In genomic region chr1:27598288-27598687, GRCh38 we compare ENCODE assay signal across 12 cellular contexts. TPM values are rescaled to one million over a fixed set of nuclear protein-coding genes. Genes with fewer than 3 reads are reported as not detected.
DNase-seq lines count a peak whose midpoint lies in the region; ATAC-seq and TF ChIP-seq lines count a peak whose summit lies in the region.
"Had no signal": no experiment of that assay in that cellular context is flagged by ENCODE, and none has a peak within 500 bp of the region (broad histone marks: within the 10 kb centered on the region; RNA-seq: fewer than 3 reads in every experiment).

No MANE protein-coding gene starts in this region.

- H3K9me3 ChIP-seq in SK-N-SH (no peaks in the 10 kb centered on the region), heart right ventricle (no peaks in the 10 kb centered on the region), gastrocnemius medialis (no peaks in the 10 kb centered on the region)
- H3K9me3 ChIP-seq in CD4-positive, alpha-beta memory T cell (ENCODE audit: control insufficient read depth in 1 of 2, low read length in 2 of 2) = no peaks in the 10 kb centered on the region

- TF ChIP-seq EP300 in SK-N-SH (IDR thresholded peaks at IDR 0.05; ENCODE audit: borderline replicate concordance in 1 of 2, low read depth in 1 of 2, low read length in 1 of 2) = no peak

- H3F3A ChIP-seq in SK-N-SH (replicated peaks; ENCODE audit: insufficient read depth) = peaks cover 19% of the 10 kb centered on the region

- POLR2A ChIA-PET in SK-N-SH (lab: Yijun Ruan, JAX) = no interaction called here
- POLR2A ChIA-PET in CD4-positive, alpha-beta memory T cell (lab: Charles Lee; ENCODE audit: partially characterized antibody) = no interaction called here

- H3K9me2 ChIP-seq in SK-N-SH = no peaks in the 10 kb centered on the region

- peaks cover 99% of the 10 kb centered on the region for H3K79me2 ChIP-seq in SK-N-SH (ENCODE audit: insufficient read depth)

- H3K9ac ChIP-seq in SK-N-SH = peak overlapping the region; percentile 23; the same call in 1 of the 2 replicates

- no peaks in the 10 kb centered on the region for H3K27me3 Mint-ChIP-seq in CD4-positive, alpha-beta memory T cell
- H3K27me3 Mint-ChIP-seq: activated naive CD8-positive, alpha-beta T cell treated with anti-CD3 and anti-CD28 coated beads, Interleukin-2, amount 10 ng/mL, durations not matched to agents 7 days and 5 days had no signal

- H3K27ac ChIP-seq in SK-N-SH (ENCODE audit: low read depth in 2 of 2, low read length in 1 of 2) (peak overlapping the region; percentile 60 to 61), heart right ventricle (peak overlapping the region; percentile 2 to 100 (median 96)), gastrocnemius medialis (peak overlapping the region; percentile 97 to 100 (median 100))
- no peak overlapping the region for H3K27ac ChIP-seq in CD4-positive, alpha-beta memory T cell (ENCODE audit: low read depth, low read length)

- no peaks in the 10 kb centered on the region for H3K36me3 ChIP-seq in SK-N-SH (replicated peaks in 1 of 2; ENCODE audit: control insufficient read depth in 1 of 2, insufficient read depth in 2 of 2, low read length in 1 of 2)
- peaks cover 0 to 10% (median 0%) of the 10 kb centered on the region in 9 donors for H3K36me3 ChIP-seq in heart right ventricle
- no peaks in the 10 kb centered on the region for H3K36me3 ChIP-seq in gastrocnemius medialis
- no peaks in the 10 kb centered on the region for H3K36me3 ChIP-seq in CD4-positive, alpha-beta memory T cell (ENCODE audit: insufficient read depth, low read length)

- H3K4me1 ChIP-seq in SK-N-SH (ENCODE audit: control insufficient read depth in 1 of 2, insufficient read depth in 2 of 2, low read depth in 1 of 2, low read length in 1 of 2) (peaks cover 66 to 84% of the 10 kb centered on the region in 2 experiments), heart right ventricle (peaks cover 70 to 94% (median 92%) of the 10 kb centered on the region in 9 donors), gastrocnemius medialis (peaks cover 85 to 88% of the 10 kb centered on the region in 2 donors)
- peaks cover 79% of the 10 kb centered on the region for H3K4me1 ChIP-seq in CD4-positive, alpha-beta memory T cell (ENCODE audit: insufficient read depth, low read length)

- no peaks in the 10 kb centered on the region for H3K36me3 Mint-ChIP-seq in CD4-positive, alpha-beta memory T cell

- H3K9me3 Mint-ChIP-seq in CD4-positive, alpha-beta memory T cell = no peaks in the 10 kb centered on the region
- H3K9me3 Mint-ChIP-seq: activated naive CD8-positive, alpha-beta T cell treated with anti-CD3 and anti-CD28 coated beads, Interleukin-2, amount 10 ng/mL, durations not matched to agents 7 days and 5 days had no signal

- peaks cover 16 to 40% (median 33%) of the 10 kb centered on the region in 4 donors for H3K4me1 Mint-ChIP-seq in CD4-positive, alpha-beta memory T cell

- peak overlapping the region in 1 of 7 donors; percentile 76 for H3K27ac Mint-ChIP-seq in CD4-positive, alpha-beta memory T cell

- H3K4me3 ChIP-seq in SK-N-SH (ENCODE audit: low read depth in 2 of 2, low read length in 1 of 2) = peak overlapping the region in 1 of 2 experiments; percentile 33; a peak in 1 of 4 replicates
- H3K4me3 ChIP-seq in heart right ventricle = peak overlapping the region in 4 of 10 donors; percentile 14 to 28 (median 20)
- H3K4me3 ChIP-seq in gastrocnemius medialis = no peak overlapping the region
- H3K4me3 ChIP-seq in CD4-positive, alpha-beta memory T cell (ENCODE audit: low read length in 2 of 2) = no peak overlapping the region

- no peak overlapping the region for H2AFZ ChIP-seq in SK-N-SH (ENCODE audit: low read depth)

- CTCF ChIA-PET in SK-N-SH (lab: Yijun Ruan, JAX) = interaction anchor here (1.2 to 27.7 kb wide), 4 partner anchors 18 to 205 kb away, joined by 3 to 603 read pairs (median 3); partner anchors contain the start of gene IFI6
- CTCF ChIA-PET in CD4-positive, alpha-beta memory T cell (lab: Charles Lee; ENCODE audit: partially characterized antibody) = interaction anchor here (1.1 kb wide), 1 partner anchor 302 kb away, joined by 3 read pairs; no protein-coding TSS in a partner anchor

- no peak overlapping the region for H3K4me3 Mint-ChIP-seq in CD4-positive, alpha-beta memory T cell

- in situ Hi-C loops in gastrocnemius medialis (cut with MboI; ENCODE audit: low sequenced_read_pairs in 4 of 4) = no loop called here

- H3K27me3 ChIP-seq in SK-N-SH (ENCODE audit: insufficient read depth) (no peaks in the 10 kb centered on the region), heart right ventricle (peaks cover 0 to 4% (median 0%) of the 10 kb centered on the region in 7 donors), gastrocnemius medialis (no peaks in the 10 kb centered on the region)
- no peaks in the 10 kb centered on the region for H3K27me3 ChIP-seq in CD4-positive, alpha-beta memory T cell (ENCODE audit: insufficient read depth, low read length)

- TF ChIP-seq CTCF in SK-N-SH (IDR thresholded peaks at IDR 0.05) (no peak), heart right ventricle (IDR thresholded peaks at IDR 0.05) (no peak), gastrocnemius medialis (IDR thresholded peaks at IDR 0.05 in 4 of 5, conservative IDR thresholded peaks at IDR 0.05 in 1 of 5) (no peak)

- intact Hi-C loops in heart right ventricle (cut with DNase I) (loop anchor here in 1 of 10 donors (5.0 kb wide), 1 partner anchor 36 kb away; no protein-coding TSS in a partner anchor), gastrocnemius medialis (cut with DNase I; ENCODE audit: low total_unique reads) (no loop called here)
- intact Hi-C loops in CD4-positive, alpha-beta memory T cell (cut with micrococcal nuclease) = no loop called here

- WGBS in SK-N-SH (ENCODE audit: low lambda C conversion rate) = 49% methylated on average over 3 of the region's 3 CpGs
- 12 to 17% methylated on average over 3 of the region's 3 CpGs for WGBS in heart right ventricle, 2 donors

- peaks cover 88% of the 10 kb centered on the region for H4K20me1 ChIP-seq in SK-N-SH (ENCODE audit: insufficient read depth)

- ATAC-seq in heart right ventricle (peak; percentile 16 to 64 (median 40)), gastrocnemius medialis (no peak)

- no peak for TF ChIP-seq POLR2A in gastrocnemius medialis (IDR thresholded peaks at IDR 0.05)

- H3K4me2 ChIP-seq in SK-N-SH = peak overlapping the region; percentile 100

- no peak for TF ChIP-seq RAD21 in SK-N-SH (IDR thresholded peaks at IDR 0.05; ENCODE audit: low read length)

- DNase-seq in Daoy (ENCODE audit: low read depth) = peak; percentile 52
- DNase-seq in SK-N-SH = peak; percentile 74
- peak; percentile 70 to 84 for DNase-seq in heart right ventricle
- DNase-seq in gastrocnemius medialis = no peak
- DNase-seq in SKM-1 treated with dmso at 0.1 percent for 144 hours (lab: John Stamatoyannopoulos, UW; ENCODE audit: unreplicated experiment) = no peak
- DNase-seq in DMS114 treated with DMSO at 0.1 percent for 48 hours (lab: John Stamatoyannopoulos, UW; ENCODE audit: unreplicated experiment) = no peak
- DNase-seq in CD4-positive, alpha-beta memory T cell = no peak
- DNase-seq in T-helper 9 cell = no peak
- DNase-seq: activated naive CD8-positive, alpha-beta T cell treated with anti-CD3 and anti-CD28 coated beads, Interleukin-2, amount 10 ng/mL, durations not matched to agents 7 days and 5 days; hippocampal formation; NCI-H748 treated with DMSO at 0.1 percent for 48 hours; stimulated activated naive CD4-positive, alpha-beta T cell had no signal

TF ChIP-seq in SK-N-SH, 30 proteins besides CTCF, POLR2A, EP300 and RAD21:
- TF ChIP-seq FOXJ3 (CRISPR knock-in tag; IDR thresholded peaks at IDR 0.05) (no peak), EZH2phosphoT487 (IDR thresholded peaks at IDR 0.05; ENCODE audit: borderline replicate concordance, low read depth) (no peak), ELF1 (IDR thresholded peaks at IDR 0.05) (no peak), YY1 (IDR thresholded peaks at IDR 0.05; ENCODE audit: low read depth) (no peak), MXI1 (IDR thresholded peaks at IDR 0.05; ENCODE audit: low read depth, low read length) (no peak), TAF1 (IDR thresholded peaks at IDR 0.05; ENCODE audit: borderline replicate concordance, low read depth, low read length) (no peak), USF1 (IDR thresholded peaks at IDR 0.05; ENCODE audit: borderline replicate concordance, low read depth) (peak; percentile 31; the same call in 1 of the 2 replicates), RFX5 (IDR thresholded peaks at IDR 0.05; ENCODE audit: low read length) (no peak)
TF ChIP-seq in SK-N-SH: peak in this region for 1.

RNA-seq across cellular contexts. Expression of gene AHDC1, which starts 5.7 kb away (rescaled TPM):
- total RNA-seq in Daoy (2014; rRNA removed; shearing (Covaris generic)) = 3.8 and 4.7 TPM in 2 replicates
- polyA plus RNA-seq in SK-N-SH (2012; rRNA removed) (3.1 and 8.5 TPM in 2 replicates), heart right ventricle (10 to 100 TPM; 17.0 to 33.7 TPM)
- polyA plus RNA-seq in SK-N-SH (2012; cell fraction: cytosol; rRNA removed) = 3.2 and 4.4 TPM in 2 replicates
- polyA plus RNA-seq in SK-N-SH (2012; cell fraction: nucleus; rRNA removed) = 19.2 and 28.1 TPM in 2 replicates
- total RNA-seq in heart right ventricle (10 to 100 TPM; 32.2 to 53.1 (median 42.9) TPM), gastrocnemius medialis (10 to 100 TPM; 22.2 to 57.9 (median 35.2) TPM)
- total RNA-seq in CD4-positive, alpha-beta memory T cell = 10 to 100 TPM; 18.4 to 19.2 TPM
- 1 to 10 TPM in 1 of 2 donors, under 1 TPM in 1; 0.02 to 1.7 TPM for polyA plus RNA-seq in CD4-positive, alpha-beta memory T cell

RNA-seq across cellular contexts. Expression of gene FGR, which starts 36.7 kb away (rescaled TPM):
- not detected in 2 replicates for total RNA-seq in Daoy (2014; rRNA removed; shearing (Covaris generic))
- not detected in 2 replicates for polyA plus RNA-seq in SK-N-SH (2012; rRNA removed)
- not detected in 2 replicates for polyA plus RNA-seq in SK-N-SH (2012; cell fraction: cytosol; rRNA removed)
- 0.01 TPM in 1 of 2 replicates, not detected in the other for polyA plus RNA-seq in SK-N-SH (2012; cell fraction: nucleus; rRNA removed)
- total RNA-seq in heart right ventricle = 10 to 100 TPM in 1 of 10 donors, 1 to 10 TPM in 9; 1.4 to 11.0 (median 2.4) TPM
- polyA plus RNA-seq in heart right ventricle = 1 to 10 TPM; 4.8 to 6.9 TPM
- total RNA-seq in gastrocnemius medialis = 1 to 10 TPM; 1.3 to 5.8 (median 4.7) TPM
- total RNA-seq in CD4-positive, alpha-beta memory T cell = 1 to 10 TPM; 2.7 to 2.9 TPM
- under 1 TPM; 0.12 to 0.15 TPM for polyA plus RNA-seq in CD4-positive, alpha-beta memory T cell

Comparison
In these comparisons a context has a peak if more than half of its experiments do, and no peak if none do; other contexts are left out.
1. DNase-seq: peak in Daoy (single experiment), SK-N-SH (single experiment) and heart right ventricle (2 of 2); none in gastrocnemius medialis (0 of 2), SKM-1 treated with dmso at 0.1 percent for 144 hours (single experiment), DMS114 treated with DMSO at 0.1 percent for 48 hours (single experiment), CD4-positive, alpha-beta memory T cell (0 of 5) and T-helper 9 cell (single experiment).
2. ATAC-seq: peak in heart right ventricle (8 of 8); none in gastrocnemius medialis (0 of 2).